In genomic region chr1:204102029-204102611, GRCh38 we compare ENCODE assay signal across 1 cellular context.
TF ChIP-seq lines count a peak whose summit lies in the region.

No MANE protein-coding gene starts in this region.

TF ChIP-seq in GM23338, 12 proteins besides CTCF, POLR2A, EP300 and RAD21 (continued from another document):
- TF ChIP-seq REST (IDR thresholded peaks at IDR 0.05; ENCODE audit: unreplicated experiment) = no peak
- TF ChIP-seq ETS1 (IDR thresholded peaks at IDR 0.05) = no peak
- TF ChIP-seq EZH2phosphoT487 (IDR thresholded peaks at IDR 0.05; ENCODE audit: unreplicated experiment) = no peak
- TF ChIP-seq ZNF114 (CRISPR knock-in tag; IDR thresholded peaks at IDR 0.05) = no peak
- TF ChIP-seq ZNF462 (CRISPR knock-in tag; IDR thresholded peaks at IDR 0.05) = no peak
- TF ChIP-seq CREB1 (CRISPR knock-in tag; IDR thresholded peaks at IDR 0.05; ENCODE audit: low read depth) = no peak
- TF ChIP-seq EZH2 (IDR thresholded peaks at IDR 0.05; ENCODE audit: low read depth, unreplicated experiment) = no peak
